ENCODE assay signal across 28 cellular contexts in the genomic region with DNA sequence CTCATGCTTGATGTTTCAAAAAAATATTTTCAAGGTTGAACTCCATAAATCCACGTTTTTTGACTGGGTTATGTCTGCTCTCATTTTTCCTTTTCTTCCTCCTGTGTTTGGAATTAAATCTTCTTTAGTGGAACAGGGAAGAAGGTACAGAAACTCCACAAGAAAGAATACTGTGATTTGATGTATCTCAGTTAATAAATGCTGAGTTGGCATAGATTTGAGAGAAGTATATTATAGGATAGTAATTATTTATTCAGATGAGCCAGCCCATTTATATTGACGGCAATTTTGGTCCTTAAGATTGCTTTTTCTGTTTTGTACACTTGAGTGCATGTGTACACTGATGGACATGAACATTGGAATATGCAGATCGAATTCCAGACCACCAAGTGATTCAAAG.
"Had no signal": no experiment of that assay in that cellular context is flagged by ENCODE, and none has a peak within 500 bp of the region (broad histone marks: within the 10 kb centered on the region; RNA-seq: fewer than 3 reads in every experiment).

No MANE protein-coding gene starts in this region.

- ATAC-seq: effector memory CD8-positive, alpha-beta T cell; gastrocnemius medialis; left ventricle myocardium superior; mucosa of descending colon; natural killer cell treated with Interleukin-12 subunit alpha and Interleukin-12 subunit beta and Interleukin-15 and Interleukin-18, amount 100 ng/mL, for 72 hours; pancreas; sciatic nerve had no signal

- H3K4me2 ChIP-seq: smooth muscle cell had no signal

- FAIRE-seq: endometrium, keratinocyte, pancreas had no signal

- H3K9me3 ChIP-seq: gastrocnemius medialis, mucosa of descending colon, neutrophil, pancreas, stomach, thyroid gland, vagina had no signal

- H3K4me3 Mint-ChIP-seq: effector memory CD8-positive, alpha-beta T cell; memory B cell; mesothelial cell of epicardium; naive B cell; natural killer cell treated with Interleukin-12 subunit alpha and Interleukin-12 subunit beta and Interleukin-15 and Interleukin-18, amount 100 ng/mL, for 72 hours had no signal

- DNase-seq: cortex of kidney; effector memory CD8-positive, alpha-beta T cell; foreskin fibroblast; gastrocnemius medialis; head of caudate nucleus; mucosa of descending colon; naive B cell; pancreas; retina; stimulated activated CD4-positive, alpha-beta T cell treated with anti-CD3 and anti-CD28 coated beads, Interleukin-12 subunit alpha, Interleukin-12 subunit beta, amount 100 ng/mL, for 4 hours; stimulated activated CD4-positive, alpha-beta T cell treated with anti-CD3 and anti-CD28 coated beads, Interleukin-1b, Interleukin-23, amount 100 ng/mL, for 48 hours; stimulated activated CD4-positive, alpha-beta T cell treated with anti-CD3 and anti-CD28 coated beads, Interleukin-4, amount 100 ng/mL, for 1 hour; stimulated activated CD8-positive, alpha-beta memory T cell treated with anti-CD3 and anti-CD28 coated beads, Interleukin-4, amount 100 ng/mL, for 48 hours; stimulated activated naive CD4-positive, alpha-beta T cell treated with Interleukin-2 at 50 U/mL for 16 hours; stomach; thyroid gland; trophoblast cell had no signal

- H3K36me3 Mint-ChIP-seq: memory B cell; mesothelial cell of epicardium; naive B cell; natural killer cell treated with Interleukin-12 subunit alpha and Interleukin-12 subunit beta and Interleukin-15 and Interleukin-18, amount 100 ng/mL, for 72 hours had no signal

- H3K27ac Mint-ChIP-seq: effector memory CD8-positive, alpha-beta T cell; memory B cell; mesothelial cell of epicardium; natural killer cell treated with Interleukin-12 subunit alpha and Interleukin-12 subunit beta and Interleukin-15 and Interleukin-18, amount 100 ng/mL, for 72 hours had no signal

- H3K4me3 ChIP-seq: gastrocnemius medialis, lung, mucosa of descending colon, pancreas, smooth muscle cell, stomach, thyroid gland, vagina had no signal

- H3K9me3 Mint-ChIP-seq: memory B cell, mesothelial cell of epicardium, naive B cell had no signal

- H3K27ac ChIP-seq: gastrocnemius medialis, neutrophil, pancreas, stomach, thyroid gland, vagina had no signal

- H3K27me3 ChIP-seq: gastrocnemius medialis, neutrophil, pancreas, stomach, thyroid gland, vagina had no signal

- H3K27me3 Mint-ChIP-seq: effector memory CD8-positive, alpha-beta T cell; memory B cell; natural killer cell treated with Interleukin-12 subunit alpha and Interleukin-12 subunit beta and Interleukin-15 and Interleukin-18, amount 100 ng/mL, for 72 hours had no signal

- H3K36me3 ChIP-seq: gastrocnemius medialis, neutrophil, pancreas, stomach, thyroid gland, vagina had no signal

- H3K4me1 ChIP-seq: gastrocnemius medialis, pancreas, stomach, thyroid gland, vagina had no signal
